ENCODE assay signal across 4 cellular contexts in the genomic region with DNA sequence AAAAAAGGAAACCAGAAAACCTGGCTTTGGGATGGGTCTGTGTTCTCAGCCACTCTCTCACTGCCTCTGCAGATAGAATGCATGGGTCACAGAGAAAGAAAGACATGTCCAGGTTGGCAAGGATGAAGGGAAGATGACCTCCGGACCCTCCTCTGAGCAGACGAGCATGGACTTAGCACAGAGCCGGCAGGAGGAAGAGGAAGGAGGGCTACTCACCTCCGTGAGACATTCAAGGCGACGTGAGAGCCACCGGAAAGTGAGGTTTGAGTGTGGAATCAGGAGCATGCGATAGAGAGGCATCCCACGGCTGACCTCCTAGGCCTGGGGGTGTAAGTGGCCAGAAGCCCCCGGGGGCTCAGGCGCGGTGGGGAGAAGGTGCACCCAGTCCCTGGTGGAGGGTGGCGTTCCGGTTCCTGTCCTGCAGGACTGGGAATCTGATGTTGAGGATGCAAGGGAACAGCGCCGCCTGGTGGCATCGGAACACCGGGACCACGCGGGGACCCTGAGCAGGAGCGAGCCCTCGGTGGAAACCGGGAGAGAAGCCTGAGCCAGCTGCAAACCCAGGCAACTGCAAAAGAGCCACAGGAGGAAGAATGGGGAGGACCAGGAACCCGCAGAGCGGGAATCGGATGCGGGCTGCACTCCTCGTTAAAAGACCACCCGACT. TPM values are rescaled to one million over a fixed set of nuclear protein-coding genes. Genes with fewer than 3 reads are reported as not detected.
"Had no signal": no experiment of that assay in that cellular context is flagged by ENCODE, and none has a peak within 500 bp of the region (broad histone marks: within the 10 kb centered on the region; RNA-seq: fewer than 3 reads in every experiment).

No MANE protein-coding gene starts in this region.

RNA-seq across cellular contexts. Expression of a gene that starts 37.8 kb away (rescaled TPM):
- total RNA-seq: gastrocnemius medialis; natural killer cell treated with Interleukin-12 subunit alpha and Interleukin-12 subunit beta and Interleukin-15 and Interleukin-18, amount 100 ng/mL, for 72 hours had no signal

RNA-seq across cellular contexts. Expression of a gene that starts 50.2 kb away (rescaled TPM):
- total RNA-seq: gastrocnemius medialis; kidney; natural killer cell treated with Interleukin-12 subunit alpha and Interleukin-12 subunit beta and Interleukin-15 and Interleukin-18, amount 100 ng/mL, for 72 hours; thoracic aorta had no signal
